In genomic region chr12:123363385-123363742, GRCh38 we compare ENCODE assay signal across 8 cellular contexts. TPM values are rescaled to one million over a fixed set of nuclear protein-coding genes. Genes with fewer than 3 reads are reported as not detected.
A peak's percentile ranks its signal among the peaks of the same experiment; 100 is the strongest.
DNase-seq lines count a peak whose midpoint lies in the region; ATAC-seq and TF ChIP-seq lines count a peak whose summit lies in the region.

No MANE protein-coding gene starts in this region.

- no peaks in the 10 kb centered on the region for H3K36me3 ChIP-seq in kidney epithelial cell (ENCODE audit: control insufficient read depth, insufficient read depth, low read length)
- no peaks in the 10 kb centered on the region for H3K36me3 ChIP-seq in testis (ENCODE audit: low read depth, missing control alignments)

- H3K9me3 Mint-ChIP-seq in activated naive CD4-positive, alpha-beta T cell treated with anti-CD3 and anti-CD28 coated beads, Interleukin-2, amount 50 U/mL, for 72 hours, result no peaks in the 10 kb centered on the region

- 0 to 2% methylated on average over 9 of the region's 9 CpGs for WGBS in testis, 2 donors

- peaks cover 0 to 8% of the 10 kb centered on the region in 2 donors for H3K36me3 Mint-ChIP-seq in activated naive CD4-positive, alpha-beta T cell treated with anti-CD3 and anti-CD28 coated beads, Interleukin-2, amount 50 U/mL, for 72 hours

- TF ChIP-seq CTCF in kidney epithelial cell (IDR thresholded peaks at IDR 0.05; ENCODE audit: insufficient read depth, low read length, poor library complexity, severe bottlenecking), result no peak
- no peak for TF ChIP-seq CTCF in testis (IDR thresholded peaks at IDR 0.05)

- H3K4me3 ChIP-seq in kidney epithelial cell (ENCODE audit: low read depth, low read length) (peak overlapping the region; percentile 79), testis (peak overlapping the region; percentile 95 to 97)

- H3K27ac ChIP-seq in testis, result peak overlapping the region; percentile 86 to 92

- H3K9me3 ChIP-seq in testis, result no peaks in the 10 kb centered on the region

- no peak for TF ChIP-seq POLR2A in testis (IDR thresholded peaks at IDR 0.05)

- DNase-seq in CD1c-positive myeloid dendritic cell (ENCODE audit: extremely low spot score) (peak; percentile 39), HT1080 (ENCODE audit: low read depth) (peak; percentile 27), kidney epithelial cell (ENCODE audit: low read depth) (no peak), testis (no peak), KBM-7 (no peak), SKM-1 treated with dmso at 0.1 percent for 144 hours (lab: John Stamatoyannopoulos, UW; ENCODE audit: unreplicated experiment) (no peak), NCI-H146 (lab: John Stamatoyannopoulos, UW) (no peak)
- DNase-seq in activated naive CD4-positive, alpha-beta T cell treated with anti-CD3 and anti-CD28 coated beads, Interleukin-2, amount 50 U/mL, for 72 hours (ENCODE audit: low spot score in 2 of 2), result no peak

- H3K27me3 ChIP-seq in kidney epithelial cell (ENCODE audit: control insufficient read depth, insufficient read depth, low read length) (no peaks in the 10 kb centered on the region), testis (no peaks in the 10 kb centered on the region)

- no peak for ATAC-seq in activated naive CD4-positive, alpha-beta T cell treated with anti-CD3 and anti-CD28 coated beads, Interleukin-2, amount 50 U/mL, for 72 hours

- peak overlapping the region; percentile 95 to 97 for H3K27ac Mint-ChIP-seq in activated naive CD4-positive, alpha-beta T cell treated with anti-CD3 and anti-CD28 coated beads, Interleukin-2, amount 50 U/mL, for 72 hours

- in situ Hi-C loops in KBM-7 (cut with MboI; ENCODE audit: low pct_unique_long_range_greater_than_20kb, low sequenced_read_pairs), result no loop called here

- H3K4me1 ChIP-seq in testis, result peaks cover 4% of the 10 kb centered on the region

- intact Hi-C loops in testis (cut with DNase I; ENCODE audit: low total_unique reads), result no loop called here

RNA-seq across cellular contexts. Expression of gene SBNO1, which starts 1.3 kb away (rescaled TPM):
- 24.0 and 29.0 TPM in 2 replicates for total RNA-seq in HT1080 (2014; rRNA removed; shearing (Covaris generic))
- polyA plus RNA-seq in HT1080 (2015; cell fraction: cytosol; rRNA removed), result 15.8 and 21.8 TPM in 2 replicates
- polyA plus RNA-seq in HT1080 (2015; cell fraction: nucleus; rRNA removed), result 26.8 and 27.6 TPM in 2 replicates
- total RNA-seq in activated naive CD4-positive, alpha-beta T cell treated with anti-CD3 and anti-CD28 coated beads, Interleukin-2, amount 50 U/mL, for 72 hours, result 10 to 100 TPM; 58.4 to 88.6 TPM
- total RNA-seq in kidney epithelial cell (29.2 and 31.5 TPM in 2 replicates), testis (10 to 100 TPM; 91.4 TPM)
- polyA plus RNA-seq in testis (ENCODE audit: insufficient read depth, low read depth, low replicate concordance), result 114 TPM

RNA-seq across cellular contexts. Expression of gene KMT5A, which starts 20.6 kb away (rescaled TPM):
- total RNA-seq in HT1080 (2014; rRNA removed; shearing (Covaris generic)), result 55.1 and 62.9 TPM in 2 replicates
- 44.7 and 45.9 TPM in 2 replicates for polyA plus RNA-seq in HT1080 (2015; cell fraction: cytosol; rRNA removed)
- 58.3 and 69.6 TPM in 2 replicates for polyA plus RNA-seq in HT1080 (2015; cell fraction: nucleus; rRNA removed)
- 10 to 100 TPM; 51.8 to 58.4 TPM for total RNA-seq in activated naive CD4-positive, alpha-beta T cell treated with anti-CD3 and anti-CD28 coated beads, Interleukin-2, amount 50 U/mL, for 72 hours
- total RNA-seq in kidney epithelial cell, result 44.0 and 44.4 TPM in 2 replicates
- total RNA-seq in testis, result 10 to 100 TPM; 25.3 to 28.3 TPM
- polyA plus RNA-seq in testis (ENCODE audit: insufficient read depth, low read depth, low replicate concordance), result 25.2 TPM

Comparison
In these comparisons a context has a peak if more than half of its experiments do, and no peak if none do; other contexts are left out.
1. DNase-seq: peak in CD1c-positive myeloid dendritic cell (single experiment) and HT1080 (single experiment); none in activated naive CD4-positive, alpha-beta T cell treated with anti-CD3 and anti-CD28 coated beads, Interleukin-2, amount 50 U/mL, for 72 hours (0 of 2), kidney epithelial cell (single experiment), testis (single experiment), KBM-7 (single experiment), SKM-1 treated with dmso at 0.1 percent for 144 hours (single experiment) and NCI-H146 (single experiment).